Comparison of ENCODE assay signal across 10 cellular contexts in genomic region chr2:101710036-101710689, GRCh38. TPM values are rescaled to one million over a fixed set of nuclear protein-coding genes. Genes with fewer than 3 reads are reported as not detected.
A peak's percentile ranks its signal among the peaks of the same experiment; 100 is the strongest.
DNase-seq lines count a peak whose midpoint lies in the region; ATAC-seq, FAIRE-seq and TF ChIP-seq lines count a peak whose summit lies in the region.
"Had no signal": no experiment of that assay in that cellular context is flagged by ENCODE, and none has a peak within 500 bp of the region (broad histone marks: within the 10 kb centered on the region; RNA-seq: fewer than 3 reads in every experiment).

No MANE protein-coding gene starts in this region.

- H3K27ac ChIP-seq in BLaER1 treated with 17β-estradiol and CSF1 and Interleukin-3, amounts not matched to agents 10 nM and 100 nM, result peak overlapping the region in 3 of 11 experiments; percentile 0 to 8 (median 3); a peak in 2 of 22 replicates

- H3K9ac ChIP-seq in BLaER1 treated with 17β-estradiol and CSF1 and Interleukin-3, amounts not matched to agents 10 nM and 100 nM, result peak overlapping the region in 1 of 11 experiments; percentile 29; a peak in 1 of 22 replicates

- DNase-seq in H54 (ENCODE audit: insufficient read length, low spot score), result no peak
- no peak for DNase-seq in activated naive CD8-positive, alpha-beta T cell treated with anti-CD3 and anti-CD28 coated beads, Interleukin-2, amount 50 U/mL, for 24 hours
- DNase-seq in mesothelial cell of epicardium (ENCODE audit: low spot score in 2 of 2, unreplicated experiment in 2 of 2), result no peak
- DNase-seq in NCI-H2029 (lab: John Stamatoyannopoulos, UW), result no peak
- DNase-seq: cortex of kidney, NCI-H1105 had no signal

- TF ChIP-seq POLR2A in H54 (IDR thresholded peaks at IDR 0.05; ENCODE audit: low read depth, low read length), result no peak

- FAIRE-seq in H54 (lab: Jason Lieb, UNC), result peak; percentile 55

- no peaks in the 10 kb centered on the region for H3K27me3 Mint-ChIP-seq in activated naive CD8-positive, alpha-beta T cell treated with anti-CD3 and anti-CD28 coated beads, Interleukin-2, amount 50 U/mL, for 24 hours
- H3K27me3 Mint-ChIP-seq in mesothelial cell of epicardium (ENCODE audit: low read depth), result no peaks in the 10 kb centered on the region

- peaks cover 75 to 94% (median 83%) of the 10 kb centered on the region in 10 experiments for H3K4me1 ChIP-seq in BLaER1 treated with 17β-estradiol and CSF1 and Interleukin-3, amounts not matched to agents 10 nM and 100 nM

- ATAC-seq in activated naive CD8-positive, alpha-beta T cell treated with anti-CD3 and anti-CD28 coated beads, Interleukin-2, amount 50 U/mL, for 24 hours, result no peak
- ATAC-seq in GM21526 (IDR thresholded peaks at IDR 0.05; ENCODE audit: low FRiP score, unreplicated experiment) (no peak), HG03342 (IDR thresholded peaks at IDR 0.05; ENCODE audit: unreplicated experiment) (no peak), GM21619 (IDR thresholded peaks at IDR 0.05; ENCODE audit: unreplicated experiment) (no peak)

- H3K36me3 Mint-ChIP-seq in activated naive CD8-positive, alpha-beta T cell treated with anti-CD3 and anti-CD28 coated beads, Interleukin-2, amount 50 U/mL, for 24 hours (ENCODE audit: low read depth), result peaks cover 6% of the 10 kb centered on the region
- H3K36me3 Mint-ChIP-seq in mesothelial cell of epicardium, result peaks cover 9% of the 10 kb centered on the region

- peaks cover 12 to 95% (median 58%) of the 10 kb centered on the region in 11 experiments; a peak in 19 of 22 replicates for H3K36me3 ChIP-seq in BLaER1 treated with 17β-estradiol and CSF1 and Interleukin-3, amounts not matched to agents 10 nM and 100 nM

- H3K4me3 Mint-ChIP-seq in activated naive CD8-positive, alpha-beta T cell treated with anti-CD3 and anti-CD28 coated beads, Interleukin-2, amount 50 U/mL, for 24 hours, result peak overlapping the region; percentile 8
- H3K4me3 Mint-ChIP-seq in mesothelial cell of epicardium, result no peak overlapping the region

- H3K4me3 ChIP-seq in BLaER1 treated with 17β-estradiol and CSF1 and Interleukin-3, amounts not matched to agents 10 nM and 100 nM, result no peak overlapping the region

- peaks cover 0 to 31% (median 12%) of the 10 kb centered on the region in 11 experiments; a peak in 9 of 22 replicates for H3K9me3 ChIP-seq in BLaER1 treated with 17β-estradiol and CSF1 and Interleukin-3, amounts not matched to agents 10 nM and 100 nM (replicated peaks in 1 of 11)

- peaks cover 92% of the 10 kb centered on the region for H3K4me1 Mint-ChIP-seq in activated naive CD8-positive, alpha-beta T cell treated with anti-CD3 and anti-CD28 coated beads, Interleukin-2, amount 50 U/mL, for 24 hours
- peaks cover 47% of the 10 kb centered on the region for H3K4me1 Mint-ChIP-seq in mesothelial cell of epicardium

- H3K9me3 Mint-ChIP-seq in activated naive CD8-positive, alpha-beta T cell treated with anti-CD3 and anti-CD28 coated beads, Interleukin-2, amount 50 U/mL, for 24 hours, result no peaks in the 10 kb centered on the region
- H3K9me3 Mint-ChIP-seq in mesothelial cell of epicardium, result peaks cover 5% of the 10 kb centered on the region

- TF ChIP-seq CTCF in mesothelial cell of epicardium (IDR thresholded peaks at IDR 0.05; ENCODE audit: unreplicated experiment), result no peak

- H4K20me1 ChIP-seq in BLaER1 treated with 17β-estradiol and CSF1 and Interleukin-3, amounts not matched to agents 10 nM and 100 nM, result peaks cover 59 to 100% (median 99%) of the 10 kb centered on the region in 11 experiments

- no peaks in the 10 kb centered on the region for H3K27me3 ChIP-seq in BLaER1 treated with 17β-estradiol and CSF1 and Interleukin-3, amounts not matched to agents 10 nM and 100 nM

- peak overlapping the region; percentile 37 to 95 (median 57) for H3K4me2 ChIP-seq in BLaER1 treated with 17β-estradiol and CSF1 and Interleukin-3, amounts not matched to agents 10 nM and 100 nM

- peak overlapping the region; percentile 67 for H3K27ac Mint-ChIP-seq in activated naive CD8-positive, alpha-beta T cell treated with anti-CD3 and anti-CD28 coated beads, Interleukin-2, amount 50 U/mL, for 24 hours
- peak overlapping the region; percentile 64 for H3K27ac Mint-ChIP-seq in mesothelial cell of epicardium

RNA-seq across cellular contexts. Expression of gene MAP4K4, which starts 12.7 kb away (rescaled TPM):
- 170 to 175 TPM (median 174 TPM) in 3 replicates for total RNA-seq in mesothelial cell of epicardium
